In genomic region chr5:149834246-149834855, GRCh38 we compare ENCODE assay signal across 8 cellular contexts.
DNase-seq lines count a peak whose midpoint lies in the region; ATAC-seq and TF ChIP-seq lines count a peak whose summit lies in the region.

No MANE protein-coding gene starts in this region.

- H3K27me3 Mint-ChIP-seq in CD4-positive, alpha-beta T cell = no peaks in the 10 kb centered on the region
- peaks cover 4% of the 10 kb centered on the region for H3K27me3 Mint-ChIP-seq in endothelial cell (ENCODE audit: unreplicated experiment)

- peak in 9 of 10 experiments; percentile 5 to 45 (median 24) for DNase-seq in CD4-positive, alpha-beta T cell
- peak; percentile 73 for DNase-seq in H4 (ENCODE audit: low spot score)
- DNase-seq in NCI-H510A (lab: John Stamatoyannopoulos, UW) = peak; percentile 41
- peak; percentile 71 for DNase-seq in activated CD4-positive, alpha-beta T cell treated with anti-CD3 and anti-CD28 coated beads for 48 hours
- peak; percentile 76 for DNase-seq in endothelial cell (ENCODE audit: low spot score)
- DNase-seq in midbrain (lab: John Stamatoyannopoulos, UW) = peak; percentile 46
- peak in 29 of 49 donors; percentile 2 to 65 (median 17) for DNase-seq in substantia nigra (lab: John Stamatoyannopoulos, UW)

- H3K36me3 Mint-ChIP-seq in CD4-positive, alpha-beta T cell (ENCODE audit: low read depth) = no peaks in the 10 kb centered on the region
- H3K36me3 Mint-ChIP-seq in endothelial cell (ENCODE audit: low read depth, unreplicated experiment) = peaks cover 8% of the 10 kb centered on the region

- no peak overlapping the region for H3K27ac Mint-ChIP-seq in CD4-positive, alpha-beta T cell
- no peak overlapping the region for H3K27ac Mint-ChIP-seq in endothelial cell (ENCODE audit: unreplicated experiment)

- intact Hi-C loops in CD4-positive, alpha-beta T cell (cut with DNase I, micrococcal nuclease) = loop anchor here (1.0 kb wide), 2 partner anchors 156 to 383 kb away; no protein-coding TSS in a partner anchor

- no peaks in the 10 kb centered on the region for H3K9me3 Mint-ChIP-seq in CD4-positive, alpha-beta T cell
- no peaks in the 10 kb centered on the region for H3K9me3 Mint-ChIP-seq in endothelial cell (ENCODE audit: unreplicated experiment)

- no peaks in the 10 kb centered on the region for H3K4me1 Mint-ChIP-seq in CD4-positive, alpha-beta T cell (ENCODE audit: low read depth)
- H3K4me1 Mint-ChIP-seq in endothelial cell (ENCODE audit: unreplicated experiment) = peaks cover 11% of the 10 kb centered on the region

- H3K4me3 Mint-ChIP-seq in CD4-positive, alpha-beta T cell = no peak overlapping the region
- no peak overlapping the region for H3K4me3 Mint-ChIP-seq in endothelial cell (ENCODE audit: unreplicated experiment)

- POLR2A ChIA-PET in CD4-positive, alpha-beta T cell (lab: Charles Lee) = interaction anchor here (1.1 kb wide), 1 partner anchor 156 kb away, joined by 3 read pairs; no protein-coding TSS in a partner anchor

- CTCF ChIA-PET in CD4-positive, alpha-beta T cell (lab: Charles Lee) = interaction anchor here (1.0 to 2.0 kb wide), 9 partner anchors 118 to 198 kb away, joined by 3 to 26 read pairs (median 5); partner anchors contain the start of gene SLC26A2

- H3K27ac ChIP-seq in CD4-positive, alpha-beta T cell (ENCODE audit: low read depth, low read length) = no peak overlapping the region
- H3K27ac ChIP-seq in substantia nigra (ENCODE audit: low read depth, low read length, poor library complexity, severe bottlenecking) = no peak overlapping the region

- H3K9me3 ChIP-seq in CD4-positive, alpha-beta T cell (ENCODE audit: control insufficient read depth, low read length) = no peaks in the 10 kb centered on the region

- no peaks in the 10 kb centered on the region for H3K27me3 ChIP-seq in CD4-positive, alpha-beta T cell (ENCODE audit: control insufficient read depth, insufficient read depth, low read length)

- peak; percentile 51 for ATAC-seq in CD4-positive, alpha-beta T cell (ENCODE audit: poor library complexity)
- ATAC-seq in HG03520 (IDR thresholded peaks at IDR 0.05; ENCODE audit: unreplicated experiment) = no peak

- peak; percentile 61 for TF ChIP-seq CTCF in CD4-positive, alpha-beta T cell (IDR thresholded peaks at IDR 0.05)
- TF ChIP-seq CTCF in endothelial cell (IDR thresholded peaks at IDR 0.05; ENCODE audit: unreplicated experiment) = peak; percentile 37

Comparison
In these comparisons a context has a peak if more than half of its experiments do, and no peak if none do; other contexts are left out.
1. DNase-seq: peak in every context shown above with its lines; median percentile 76 in endothelial cell; 73 in H4; 71 in activated CD4-positive, alpha-beta T cell treated with anti-CD3 and anti-CD28 coated beads for 48 hours; 46 in midbrain; 41 in NCI-H510A; 24 in CD4-positive, alpha-beta T cell; 17 in substantia nigra.